1 cellular context compared by ENCODE assay signal in genomic region chr15:78872972-78873795, GRCh38.
TF ChIP-seq lines count a peak whose summit lies in the region.

No MANE protein-coding gene starts in this region.

TF ChIP-seq in HepG2, 621 proteins besides CTCF, POLR2A, EP300 and RAD21 (continued from another document and continues in another):
- no peak for TF ChIP-seq CENPBD1 (CRISPR knock-in tag; IDR thresholded peaks at IDR 0.05; ENCODE audit: borderline replicate concordance, low read depth)
- no peak for TF ChIP-seq SNRNP70 (IDR thresholded peaks at IDR 0.05; ENCODE audit: low read depth, low read length)
- no peak for TF ChIP-seq ZNF775 (CRISPR knock-in tag; IDR thresholded peaks at IDR 0.05; ENCODE audit: borderline replicate concordance)
- no peak for TF ChIP-seq ZKSCAN8 (CRISPR knock-in tag; IDR thresholded peaks at IDR 0.05; ENCODE audit: borderline replicate concordance)
- TF ChIP-seq JUNB (CRISPR knock-in tag; IDR thresholded peaks at IDR 0.05; ENCODE audit: borderline replicate concordance), result no peak
- TF ChIP-seq BRCA1 (CRISPR knock-in tag; IDR thresholded peaks at IDR 0.05), result no peak
- no peak for TF ChIP-seq SETDB1 (CRISPR knock-in tag; IDR thresholded peaks at IDR 0.05; ENCODE audit: borderline replicate concordance)
- no peak for TF ChIP-seq ZNF205 (CRISPR knock-in tag; IDR thresholded peaks at IDR 0.05)
- no peak for TF ChIP-seq FIP1L1 (IDR thresholded peaks at IDR 0.05; ENCODE audit: borderline replicate concordance, insufficient read depth, low read depth, low read length)
- no peak for TF ChIP-seq TRIM22 (IDR thresholded peaks at IDR 0.05)
- TF ChIP-seq ZNF263 (CRISPR knock-in tag; IDR thresholded peaks at IDR 0.05), result no peak
- TF ChIP-seq ESRRA (CRISPR knock-in tag; IDR thresholded peaks at IDR 0.05; ENCODE audit: low read depth), result no peak
- no peak for TF ChIP-seq SIX1 (CRISPR knock-in tag; IDR thresholded peaks at IDR 0.05; ENCODE audit: borderline replicate concordance)
- 0 out of 2 replicates have a peak, but pooled peaks have one; percentile 16 for TF ChIP-seq ZNF441 (CRISPR knock-in tag; IDR thresholded peaks at IDR 0.05; ENCODE audit: borderline replicate concordance)
- TF ChIP-seq SAFB2 (CRISPR knock-in tag; IDR thresholded peaks at IDR 0.05; ENCODE audit: borderline replicate concordance, low read depth), result no peak
- TF ChIP-seq ZNF790 (CRISPR knock-in tag; IDR thresholded peaks at IDR 0.05; ENCODE audit: borderline replicate concordance), result no peak
- TF ChIP-seq MEF2D (CRISPR knock-in tag; IDR thresholded peaks at IDR 0.05), result no peak
- TF ChIP-seq TMF1 (CRISPR knock-in tag; IDR thresholded peaks at IDR 0.05; ENCODE audit: low read depth), result no peak
- TF ChIP-seq ZNF768 (CRISPR knock-in tag; IDR thresholded peaks at IDR 0.05), result peak; percentile 28; the same call in 1 of the 2 replicates
- TF ChIP-seq SRSF9 (IDR thresholded peaks at IDR 0.05; ENCODE audit: borderline replicate concordance, insufficient read depth, low read depth, low read length, poor library complexity, severe bottlenecking), result no peak
- no peak for TF ChIP-seq RCOR2 (CRISPR knock-in tag; IDR thresholded peaks at IDR 0.05)
- no peak for TF ChIP-seq MAFG (CRISPR knock-in tag; IDR thresholded peaks at IDR 0.05)
- TF ChIP-seq ZFP36L2 (CRISPR knock-in tag; IDR thresholded peaks at IDR 0.05), result no peak
- no peak for TF ChIP-seq CEBPB (IDR thresholded peaks at IDR 0.05; ENCODE audit: borderline replicate concordance, low read depth, low read length)
- TF ChIP-seq ZNF83 (CRISPR knock-in tag; IDR thresholded peaks at IDR 0.05; ENCODE audit: borderline replicate concordance), result no peak
- no peak for TF ChIP-seq TP53 (CRISPR knock-in tag; conservative IDR thresholded peaks at IDR 0.05)
- no peak; the same call in 1 of the 2 replicates for TF ChIP-seq GFI1 (CRISPR knock-in tag; IDR thresholded peaks at IDR 0.05; ENCODE audit: borderline replicate concordance)
- TF ChIP-seq ZNF354B (CRISPR knock-in tag; IDR thresholded peaks at IDR 0.05), result no peak
- TF ChIP-seq CHCHD3 (CRISPR knock-in tag; IDR thresholded peaks at IDR 0.05), result no peak
- TF ChIP-seq GTF3A (CRISPR knock-in tag; conservative IDR thresholded peaks at IDR 0.05), result no peak
- no peak for TF ChIP-seq ZNF142 (CRISPR knock-in tag; IDR thresholded peaks at IDR 0.05)
- TF ChIP-seq ZNF44 (CRISPR knock-in tag; IDR thresholded peaks at IDR 0.05), result no peak
- TF ChIP-seq HMG20A (CRISPR knock-in tag; IDR thresholded peaks at IDR 0.05; ENCODE audit: borderline replicate concordance), result no peak
- 0 out of 2 replicates have a peak, but pooled peaks have one; percentile 51 for TF ChIP-seq ZFP90 (CRISPR knock-in tag; IDR thresholded peaks at IDR 0.05; ENCODE audit: borderline replicate concordance)
- TF ChIP-seq ETV6 (CRISPR knock-in tag; conservative IDR thresholded peaks at IDR 0.05), result no peak
- TF ChIP-seq PCBP1 (IDR thresholded peaks at IDR 0.05; ENCODE audit: borderline replicate concordance, low read depth, low read length), result no peak
- TF ChIP-seq XBP1 (CRISPR knock-in tag; IDR thresholded peaks at IDR 0.05), result no peak
- TF ChIP-seq PITX1 (CRISPR knock-in tag; IDR thresholded peaks at IDR 0.05), result no peak
- TF ChIP-seq HNRNPK (IDR thresholded peaks at IDR 0.05; ENCODE audit: low read depth, low read length, poor library complexity, severe bottlenecking), result peak; percentile 36
- no peak for TF ChIP-seq GLI4 (CRISPR knock-in tag; IDR thresholded peaks at IDR 0.05; ENCODE audit: borderline replicate concordance)
- peak; percentile 100 for TF ChIP-seq ZHX1 (CRISPR knock-in tag; IDR thresholded peaks at IDR 0.05; ENCODE audit: low read depth)
- no peak for TF ChIP-seq ARNTL (CRISPR knock-in tag; IDR thresholded peaks at IDR 0.05)
- 0 out of 2 replicates have a peak, but pooled peaks have one; percentile 32 for TF ChIP-seq RFXANK (CRISPR knock-in tag; IDR thresholded peaks at IDR 0.05)
- no peak for TF ChIP-seq SMYD3 (CRISPR knock-in tag; IDR thresholded peaks at IDR 0.05)
- no peak for TF ChIP-seq SATB2 (CRISPR knock-in tag; IDR thresholded peaks at IDR 0.05)
- TF ChIP-seq NFE2 (CRISPR knock-in tag; IDR thresholded peaks at IDR 0.05), result no peak
- TF ChIP-seq HDAC2 (CRISPR knock-in tag; IDR thresholded peaks at IDR 0.05), result no peak
- no peak; the same call in 1 of the 2 replicates for TF ChIP-seq ZNF547 (CRISPR knock-in tag; IDR thresholded peaks at IDR 0.05)
- peak; percentile 71; the same call in 1 of the 2 replicates for TF ChIP-seq SPEN (CRISPR knock-in tag; IDR thresholded peaks at IDR 0.05; ENCODE audit: low read depth)
- no peak for TF ChIP-seq ZNF724P (CRISPR knock-in tag; IDR thresholded peaks at IDR 0.05; ENCODE audit: borderline replicate concordance)
- TF ChIP-seq ATRX (CRISPR knock-in tag; IDR thresholded peaks at IDR 0.05; ENCODE audit: borderline replicate concordance), result 0 out of 2 replicates have a peak, but pooled peaks have one; percentile 65
- TF ChIP-seq ZNF251 (CRISPR knock-in tag; IDR thresholded peaks at IDR 0.05), result no peak
- TF ChIP-seq MAX (IDR thresholded peaks at IDR 0.05), result peak; percentile 72; the same call in 1 of the 2 replicates
- no peak for TF ChIP-seq NAIF1 (CRISPR knock-in tag; IDR thresholded peaks at IDR 0.05; ENCODE audit: borderline replicate concordance)
- no peak for TF ChIP-seq ZNF546 (CRISPR knock-in tag; conservative IDR thresholded peaks at IDR 0.05)
- TF ChIP-seq EED (CRISPR knock-in tag; IDR thresholded peaks at IDR 0.05), result no peak
- TF ChIP-seq RBM22 (optimal IDR thresholded peaks at IDR 0.05; ENCODE audit: low read length), result no peak
- no peak for TF ChIP-seq NKX3-1 (CRISPR knock-in tag; IDR thresholded peaks at IDR 0.05)
- no peak for TF ChIP-seq SMAD1 (CRISPR knock-in tag; IDR thresholded peaks at IDR 0.05; ENCODE audit: borderline replicate concordance, low read depth)
- 0 out of 2 replicates have a peak, but pooled peaks have one; percentile 37 for TF ChIP-seq ZNF256 (CRISPR knock-in tag; conservative IDR thresholded peaks at IDR 0.05)
- TF ChIP-seq SOX6 (IDR thresholded peaks at IDR 0.05), result no peak
- TF ChIP-seq SOX6 (CRISPR knock-in tag; IDR thresholded peaks at IDR 0.05), result no peak
- TF ChIP-seq SP140L (CRISPR knock-in tag; IDR thresholded peaks at IDR 0.05; ENCODE audit: borderline replicate concordance), result 0 out of 2 replicates have a peak, but pooled peaks have one; percentile 30
- TF ChIP-seq ZNF124 (CRISPR knock-in tag; IDR thresholded peaks at IDR 0.05), result peak; percentile 34; the same call in 1 of the 2 replicates
- no peak for TF ChIP-seq RERE (CRISPR knock-in tag; IDR thresholded peaks at IDR 0.05; ENCODE audit: low read depth)
